20 cellular contexts compared by ENCODE assay signal in genomic region chr1:21855257-21856096, GRCh38. TPM values are rescaled to one million over a fixed set of nuclear protein-coding genes. Genes with fewer than 3 reads are reported as not detected.
DNase-seq lines count a peak whose midpoint lies in the region; TF ChIP-seq lines count a peak whose summit lies in the region.
"Had no signal": no experiment of that assay in that cellular context is flagged by ENCODE, and none has a peak within 500 bp of the region (broad histone marks: within the 10 kb centered on the region; RNA-seq: fewer than 3 reads in every experiment).

No MANE protein-coding gene starts in this region.

- H3K4me1 ChIP-seq in stomach (no peaks in the 10 kb centered on the region), hepatocyte (ENCODE audit: insufficient read depth) (no peaks in the 10 kb centered on the region), prostate gland (replicated peaks) (no peaks in the 10 kb centered on the region)
- H3K4me1 ChIP-seq: Caco-2, thyroid gland had no signal

- H3K4me3 ChIP-seq in fibroblast of villous mesenchyme (ENCODE audit: low read depth, low read length) (no peak overlapping the region), stomach (no peak overlapping the region), hepatocyte (no peak overlapping the region), prostate gland (no peak overlapping the region)
- H3K4me3 ChIP-seq: ovary, skin epidermis, thyroid gland had no signal

- peak overlapping the region; percentile 29 for H3K27ac Mint-ChIP-seq in HFFc6
- H3K27ac Mint-ChIP-seq in osteocyte (ENCODE audit: unreplicated experiment), result no peak overlapping the region
- H3K27ac Mint-ChIP-seq: T-helper 2 cell treated with Interferon-gamma antibody and Interleukin-4, amounts not matched to agents 5 μg/mL and 100 μg/mL, for 36 hours had no signal

- H3K27me3 Mint-ChIP-seq in HFFc6 (ENCODE audit: insufficient read depth) (peaks cover 30% of the 10 kb centered on the region), osteocyte (ENCODE audit: unreplicated experiment) (no peaks in the 10 kb centered on the region)

- peaks cover 96 to 100% (median 100%) of the 10 kb centered on the region in 4 donors for H3K36me3 ChIP-seq in stomach
- no peaks in the 10 kb centered on the region for H3K36me3 ChIP-seq in hepatocyte (replicated peaks; ENCODE audit: insufficient read depth, low read depth)
- H3K36me3 ChIP-seq in prostate gland, result peaks cover 11 to 14% of the 10 kb centered on the region in 2 donors
- H3K36me3 ChIP-seq: ovary had no signal

- H3K27ac ChIP-seq in stomach (no peak overlapping the region), hepatocyte (no peak overlapping the region), prostate gland (no peak overlapping the region)
- H3K27ac ChIP-seq: ovary, skin epidermis, thyroid gland had no signal

- intact Hi-C loops in stomach (cut with DNase I; ENCODE audit: low total_unique reads), result no loop called here
- intact Hi-C loops in prostate gland (cut with DNase I), result no loop called here

- H4K20me1 ChIP-seq in hepatocyte (ENCODE audit: insufficient read depth, poor library complexity, severe bottlenecking), result no peaks in the 10 kb centered on the region

- H3K4me1 Mint-ChIP-seq in HFFc6 (ENCODE audit: low read depth) (peaks cover 18% of the 10 kb centered on the region), osteocyte (ENCODE audit: unreplicated experiment) (peaks cover 14% of the 10 kb centered on the region)

- H3K4me3 Mint-ChIP-seq in HFFc6, result no peak overlapping the region
- H3K4me3 Mint-ChIP-seq in osteocyte (ENCODE audit: unreplicated experiment), result no peak overlapping the region
- H3K4me3 Mint-ChIP-seq: central memory CD8-positive, alpha-beta T cell; T-helper 2 cell treated with Interferon-gamma antibody and Interleukin-4, amounts not matched to agents 5 μg/mL and 100 μg/mL, for 36 hours had no signal

- H3K9me3 ChIP-seq in stomach (no peaks in the 10 kb centered on the region), hepatocyte (ENCODE audit: low read depth) (no peaks in the 10 kb centered on the region), prostate gland (no peaks in the 10 kb centered on the region)
- H3K9me3 ChIP-seq: Caco-2, ovary, thyroid gland had no signal

- DNase-seq in COLO668 (lab: John Stamatoyannopoulos, UW; ENCODE audit: unreplicated experiment), result peak; percentile 46
- no peak for DNase-seq in HFFc6
- peak; percentile 19 for DNase-seq in SW480 (ENCODE audit: low spot score)
- DNase-seq in fibroblast of villous mesenchyme (ENCODE audit: low read depth), result peak; percentile 14
- no peak for DNase-seq in stomach
- DNase-seq in hepatocyte (ENCODE audit: low spot score), result no peak
- no peak for DNase-seq in osteocyte (ENCODE audit: extremely low spot score, unreplicated experiment)
- no peak for DNase-seq in prostate gland (ENCODE audit: low spot score)
- DNase-seq: activated CD4-positive, alpha-beta T cell treated with anti-CD3 and anti-CD28 coated beads for 1 hour; activated effector memory CD4-positive, alpha-beta T cell treated with Interleukin-2 at 50 U/mL for 16 hours; AML-193; Caco-2; KG1; left ventricle myocardium superior; NCI-H345; thyroid gland had no signal

- H3K9me3 Mint-ChIP-seq in HFFc6 (no peaks in the 10 kb centered on the region; the same call in 1 of the 2 replicates), osteocyte (ENCODE audit: unreplicated experiment) (no peaks in the 10 kb centered on the region)
- H3K9me3 Mint-ChIP-seq: central memory CD8-positive, alpha-beta T cell; T-helper 2 cell treated with Interferon-gamma antibody and Interleukin-4, amounts not matched to agents 5 μg/mL and 100 μg/mL, for 36 hours had no signal

- no peaks in the 10 kb centered on the region for H3K79me2 ChIP-seq in hepatocyte

- no peak for TF ChIP-seq CTCF in HFFc6 (IDR thresholded peaks at IDR 0.05)
- no peak for TF ChIP-seq CTCF in fibroblast of villous mesenchyme (IDR thresholded peaks at IDR 0.05; ENCODE audit: insufficient read depth, low read depth, low read length)
- TF ChIP-seq CTCF in stomach (IDR thresholded peaks at IDR 0.05), result no peak
- TF ChIP-seq CTCF in hepatocyte (IDR thresholded peaks at IDR 0.05; ENCODE audit: poor library complexity), result no peak
- no peak for TF ChIP-seq CTCF in osteocyte (IDR thresholded peaks at IDR 0.05)
- no peak for TF ChIP-seq CTCF in prostate gland (IDR thresholded peaks at IDR 0.05)

- H2AFZ ChIP-seq in hepatocyte, result no peak overlapping the region

- no peak for TF ChIP-seq EP300 in stomach (IDR thresholded peaks at IDR 0.05)

- TF ChIP-seq POLR2A in stomach (IDR thresholded peaks at IDR 0.05) (no peak), prostate gland (IDR thresholded peaks at IDR 0.05) (no peak)

- H3K27me3 ChIP-seq in stomach, result no peaks in the 10 kb centered on the region
- no peaks in the 10 kb centered on the region for H3K27me3 ChIP-seq in hepatocyte
- no peaks in the 10 kb centered on the region for H3K27me3 ChIP-seq in prostate gland (replicated peaks; ENCODE audit: insufficient read depth)
- H3K27me3 ChIP-seq: ovary, thyroid gland had no signal

- H3K9me2 ChIP-seq in hepatocyte (replicated peaks; ENCODE audit: insufficient read depth), result no peaks in the 10 kb centered on the region

- H3K36me3 Mint-ChIP-seq in HFFc6 (ENCODE audit: low read depth), result peaks cover 32% of the 10 kb centered on the region
- H3K36me3 Mint-ChIP-seq in osteocyte (ENCODE audit: unreplicated experiment), result peaks cover 31% of the 10 kb centered on the region

- H3K4me2 ChIP-seq in hepatocyte, result no peak overlapping the region

- WGBS in stomach, 5 donors, result 79 to 87% (median 85%) methylated on average over 16 to 35 of the region's 35 CpGs
- WGBS in hepatocyte (ENCODE audit: low lambda C conversion rate, missing lambda C conversion rate), result 89% methylated on average over 30 of the region's 35 CpGs
- WGBS in prostate gland, result 83% methylated on average over 26 of the region's 35 CpGs

RNA-seq across cellular contexts. Expression of gene LDLRAD2, which starts 43.4 kb away (rescaled TPM):
- total RNA-seq in HFFc6 (2021; fragmentation: NEBNext Ultra II Directional; extraction: Animal tissue kit (Norgen Biotek cat#: 25700)), result under 1 TPM in 1 of 6 experiments, not detected in 5; 0.14 TPM
- total RNA-seq in fibroblast of villous mesenchyme (under 0.01 TPM in 1 of 2 replicates, not detected in the other), stomach (1 to 10 TPM in 1 of 5 donors, under 1 TPM in 1, not detected in 3; 0.72 to 2.3 TPM), hepatocyte (0.10 and 0.20 TPM in 2 replicates), osteocyte (not detected in 2 replicates), prostate gland (1 to 10 TPM in 1 of 2 donors, under 1 TPM in 1; 0.32 to 1.6 TPM)
- polyA plus RNA-seq in stomach (1 to 10 TPM in 2 of 3 donors, under 1 TPM in 1; 0.76 to 2.6 (median 1.6) TPM), hepatocyte (8.2 and 10.8 TPM in 2 replicates)
- total RNA-seq: Caco-2 had no signal

Comparison
In these comparisons a context has a peak if more than half of its experiments do, and no peak if none do; other contexts are left out.
1. DNase-seq: peak in COLO668 (single experiment), SW480 (single experiment) and fibroblast of villous mesenchyme (single experiment); none in HFFc6 (single experiment), stomach (single experiment), hepatocyte (single experiment), osteocyte (single experiment) and prostate gland (single experiment).